In the genomic region with DNA sequence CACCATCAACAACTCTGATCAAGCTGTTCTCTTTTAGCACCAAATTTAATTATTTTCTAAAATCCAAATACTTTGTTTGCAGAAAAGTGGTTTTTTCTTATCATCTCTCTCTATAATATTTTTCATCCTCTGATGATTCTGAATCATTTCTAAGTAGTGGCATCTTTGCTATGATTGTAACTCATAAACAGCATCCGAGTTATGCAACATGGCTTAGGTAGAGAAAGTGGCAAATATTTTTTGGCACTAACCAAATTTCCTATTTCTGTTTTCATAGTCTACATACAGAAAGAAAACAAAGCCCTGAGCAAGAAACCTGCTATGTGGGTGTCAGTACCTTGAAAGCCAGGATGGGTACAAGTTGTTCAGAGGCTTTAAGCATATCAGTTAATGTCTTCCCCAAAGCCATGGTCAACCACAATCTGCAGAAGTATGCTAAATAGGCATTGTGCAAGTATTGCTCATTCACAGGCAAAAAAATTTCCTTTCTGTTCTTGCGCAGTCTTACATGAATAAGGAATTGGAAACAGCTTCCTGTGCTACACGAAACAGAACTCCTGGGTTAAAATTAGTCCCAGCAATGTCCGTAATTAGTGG, we compare ENCODE assay signal across 13 cellular contexts.
A peak's percentile ranks its signal among the peaks of the same experiment; 100 is the strongest.
DNase-seq lines count a peak whose midpoint lies in the region; ATAC-seq, FAIRE-seq and TF ChIP-seq lines count a peak whose summit lies in the region.
"Had no signal": no experiment of that assay in that cellular context is flagged by ENCODE, and none has a peak within 500 bp of the region (broad histone marks: within the 10 kb centered on the region; RNA-seq: fewer than 3 reads in every experiment).

No MANE protein-coding gene starts in this region.

- FAIRE-seq in astrocyte (lab: Jason Lieb, UNC) = peak; percentile 90
- FAIRE-seq: colon had no signal

- no peaks in the 10 kb centered on the region for H3K79me2 ChIP-seq in astrocyte (ENCODE audit: insufficient read depth, low read length)

- peaks cover 32% of the 10 kb centered on the region for H3K4me1 Mint-ChIP-seq in astrocyte (ENCODE audit: low read depth, unreplicated experiment)
- H3K4me1 Mint-ChIP-seq in activated T-cell treated with anti-CD3 and anti-CD28 coated beads, Interleukin-2, amount 50 U/mL, for 4 hours (ENCODE audit: low read depth) = no peaks in the 10 kb centered on the region

- H3K9ac ChIP-seq in astrocyte (ENCODE audit: low read length) = no peak overlapping the region

- WGBS in right cardiac atrium = 59% methylated on average over 4 of the region's 4 CpGs

- H3K27me3 Mint-ChIP-seq in astrocyte (ENCODE audit: low read depth, unreplicated experiment) = no peaks in the 10 kb centered on the region
- H3K27me3 Mint-ChIP-seq in activated T-cell treated with anti-CD3 and anti-CD28 coated beads, Interleukin-2, amount 50 U/mL, for 4 hours (ENCODE audit: low read depth) = no peaks in the 10 kb centered on the region

- H3K4me3 Mint-ChIP-seq in astrocyte (ENCODE audit: unreplicated experiment) = no peak overlapping the region
- H3K4me3 Mint-ChIP-seq in activated T-cell treated with anti-CD3 and anti-CD28 coated beads, Interleukin-2, amount 50 U/mL, for 4 hours = no peak overlapping the region

- H3K4me3 ChIP-seq in astrocyte (ENCODE audit: insufficient read depth, low read depth, low read length) = peak overlapping the region; percentile 19
- no peak overlapping the region for H3K4me3 ChIP-seq in right cardiac atrium (ENCODE audit: low read length)

- H2AFZ ChIP-seq in astrocyte (ENCODE audit: low read depth, low read length) = no peak overlapping the region

- intact Hi-C loops in right cardiac atrium (cut with DNase I) = no loop called here

- peak; percentile 78 for DNase-seq in AG09319 (ENCODE audit: extremely low read depth, low read depth)
- peak; percentile 96 for DNase-seq in LHCN-M2 (ENCODE audit: low read depth)
- peak; percentile 91 for DNase-seq in astrocyte (ENCODE audit: low read depth)
- DNase-seq in kidney tubule cell (ENCODE audit: low spot score) = peak; percentile 8
- DNase-seq in activated T-cell treated with anti-CD3 and anti-CD28 coated beads, Interleukin-2, amount 50 U/mL, for 4 hours = no peak
- DNase-seq in right cardiac atrium = no peak
- no peak for DNase-seq in activated naive CD4-positive, alpha-beta T cell treated with Interleukin-2 at 50 U/mL for 16 hours
- DNase-seq: activated T-cell treated with anti-CD3 and anti-CD28 coated beads, Interleukin-2, amount 50 U/mL, for 48 hours; C1 segment of cervical spinal cord had no signal

- no peaks in the 10 kb centered on the region for H3K36me3 Mint-ChIP-seq in astrocyte (ENCODE audit: low read depth, unreplicated experiment)
- no peaks in the 10 kb centered on the region for H3K36me3 Mint-ChIP-seq in activated T-cell treated with anti-CD3 and anti-CD28 coated beads, Interleukin-2, amount 50 U/mL, for 4 hours (ENCODE audit: insufficient read depth)

- H3K27ac ChIP-seq in astrocyte (ENCODE audit: low read depth, low read length) (peak overlapping the region; percentile 18), right cardiac atrium (ENCODE audit: low read length) (no peak overlapping the region)

- TF ChIP-seq CTCF in AG09319 (IDR thresholded peaks at IDR 0.05; ENCODE audit: low read depth, low read length) (no peak), astrocyte (IDR thresholded peaks at IDR 0.05; ENCODE audit: insufficient read depth, low read depth, low read length) (no peak)

- H3K4me1 ChIP-seq in astrocyte (ENCODE audit: insufficient read depth, low read length) = peaks cover 5% of the 10 kb centered on the region
- peaks cover 2% of the 10 kb centered on the region for H3K4me1 ChIP-seq in right cardiac atrium (ENCODE audit: control insufficient read depth, insufficient read depth, low read length)

- H3K4me2 ChIP-seq in astrocyte (ENCODE audit: low read length) = peak overlapping the region; percentile 69

- H3K9me3 Mint-ChIP-seq in astrocyte (ENCODE audit: unreplicated experiment) = no peaks in the 10 kb centered on the region
- H3K9me3 Mint-ChIP-seq in activated T-cell treated with anti-CD3 and anti-CD28 coated beads, Interleukin-2, amount 50 U/mL, for 4 hours = peaks cover 4% of the 10 kb centered on the region

- no peak for ATAC-seq in activated T-cell treated with anti-CD3 and anti-CD28 coated beads, Interleukin-2, amount 50 U/mL, for 4 hours
- ATAC-seq in right cardiac atrium (no peak), HG02588 (IDR thresholded peaks at IDR 0.05; ENCODE audit: unreplicated experiment) (no peak)
- ATAC-seq: HCT116, sciatic nerve had no signal

- H3K9me3 ChIP-seq in astrocyte (ENCODE audit: insufficient read depth, low read depth, low read length) = no peaks in the 10 kb centered on the region
- no peaks in the 10 kb centered on the region for H3K9me3 ChIP-seq in right cardiac atrium (ENCODE audit: control insufficient read depth, low read length)

- H3K36me3 ChIP-seq in astrocyte (ENCODE audit: insufficient read depth, low read length) = no peaks in the 10 kb centered on the region

- peak overlapping the region; percentile 77 for H3K27ac Mint-ChIP-seq in astrocyte (ENCODE audit: unreplicated experiment)

- no peaks in the 10 kb centered on the region for H4K20me1 ChIP-seq in astrocyte (ENCODE audit: insufficient read depth, low read length)

- H3K27me3 ChIP-seq in astrocyte (ENCODE audit: insufficient read depth, low read length) (no peaks in the 10 kb centered on the region), right cardiac atrium (ENCODE audit: control insufficient read depth, insufficient read depth) (no peaks in the 10 kb centered on the region)

Comparison
In these comparisons a context has a peak if more than half of its experiments do, and no peak if none do; other contexts are left out.
1. DNase-seq: peak in AG09319 (single experiment), LHCN-M2 (single experiment), astrocyte (single experiment) and kidney tubule cell (single experiment); none in activated T-cell treated with anti-CD3 and anti-CD28 coated beads, Interleukin-2, amount 50 U/mL, for 4 hours (single experiment), right cardiac atrium (0 of 3) and activated naive CD4-positive, alpha-beta T cell treated with Interleukin-2 at 50 U/mL for 16 hours (single experiment).